14 cellular contexts compared by ENCODE assay signal in genomic region chr3:140859592-140860336, GRCh38.
A peak's percentile ranks its signal among the peaks of the same experiment; 100 is the strongest.
DNase-seq lines count a peak whose midpoint lies in the region; FAIRE-seq and TF ChIP-seq lines count a peak whose summit lies in the region.
"Had no signal": no experiment of that assay in that cellular context is flagged by ENCODE, and none has a peak within 500 bp of the region (broad histone marks: within the 10 kb centered on the region; RNA-seq: fewer than 3 reads in every experiment).

No MANE protein-coding gene starts in this region.

- TF ChIP-seq CTCF in GM12865 (IDR thresholded peaks at IDR 0.05; ENCODE audit: insufficient read depth, low read depth, low read length, missing control alignments) (no peak), fibroblast of villous mesenchyme (IDR thresholded peaks at IDR 0.05; ENCODE audit: insufficient read depth, low read depth, low read length) (no peak)

- H3K4me1 Mint-ChIP-seq in activated CD4-positive, alpha-beta T cell treated with anti-CD3 and anti-CD28 coated beads, Interleukin-2, amount 10 ng/mL, durations not matched to agents 24 days and 14 days: no peaks in the 10 kb centered on the region
- H3K4me1 Mint-ChIP-seq: activated CD4-positive, alpha-beta memory T cell treated with anti-CD3 and anti-CD28 coated beads, Interleukin-2, amount 10 ng/mL, durations not matched to agents 7 days and 5 days had no signal

- no peak for TF ChIP-seq RAD21 in Ishikawa (IDR thresholded peaks at IDR 0.05; ENCODE audit: low read depth)

- peaks cover 9% of the 10 kb centered on the region for H3K27me3 Mint-ChIP-seq in activated CD4-positive, alpha-beta T cell treated with anti-CD3 and anti-CD28 coated beads, Interleukin-2, amount 10 ng/mL, durations not matched to agents 24 days and 14 days

- no peak overlapping the region for H3K4me3 Mint-ChIP-seq in activated CD4-positive, alpha-beta T cell treated with anti-CD3 and anti-CD28 coated beads, Interleukin-2, amount 10 ng/mL, durations not matched to agents 24 days and 14 days
- H3K4me3 Mint-ChIP-seq: activated CD4-positive, alpha-beta memory T cell treated with anti-CD3 and anti-CD28 coated beads, Interleukin-2, amount 10 ng/mL, durations not matched to agents 7 days and 5 days had no signal

- H3K4me3 ChIP-seq in GM12865 (ENCODE audit: low read depth, low read length) (no peak overlapping the region), fibroblast of villous mesenchyme (ENCODE audit: low read depth, low read length) (no peak overlapping the region)
- H3K4me3 ChIP-seq: ovary had no signal

- peak; percentile 11; the same call in 1 of the 2 replicates for TF ChIP-seq EP300 in Ishikawa (IDR thresholded peaks at IDR 0.05; ENCODE audit: borderline replicate concordance)

- FAIRE-seq in RCC 7860 (lab: Jason Lieb, UNC): no peak

- H3K27ac Mint-ChIP-seq in activated CD4-positive, alpha-beta T cell treated with anti-CD3 and anti-CD28 coated beads, Interleukin-2, amount 10 ng/mL, durations not matched to agents 24 days and 14 days: no peak overlapping the region
- H3K27ac Mint-ChIP-seq: activated CD4-positive, alpha-beta memory T cell treated with anti-CD3 and anti-CD28 coated beads, Interleukin-2, amount 10 ng/mL, durations not matched to agents 7 days and 5 days had no signal

- DNase-seq in GM12865 (ENCODE audit: low read depth): peak; percentile 59
- peak; percentile 65 for DNase-seq in NCI-H69 (lab: John Stamatoyannopoulos, UW)
- peak; percentile 6 for DNase-seq in fibroblast of villous mesenchyme (ENCODE audit: low read depth)
- DNase-seq in pons (ENCODE audit: low spot score): no peak
- DNase-seq in activated effector memory CD4-positive, alpha-beta T cell treated with Interleukin-2 at 50 U/mL for 16 hours: no peak
- DNase-seq in activated CD4-positive, alpha-beta T cell treated with anti-CD3 and anti-CD28 coated beads, Interleukin-2, amount 10 ng/mL, durations not matched to agents 24 days and 14 days: no peak
- no peak for DNase-seq in RCC 7860 (ENCODE audit: low spot score)
- DNase-seq: activated CD4-positive, alpha-beta memory T cell treated with anti-CD3 and anti-CD28 coated beads, Interleukin-2, amount 10 ng/mL, durations not matched to agents 7 days and 5 days; activated naive CD4-positive, alpha-beta T cell treated with anti-CD3 and anti-CD28 coated beads, Interleukin-2, amount 50 U/mL, for 16 hours; central memory CD4-positive, alpha-beta T cell; NCI-H1048; ovary; T1000 had no signal

- H3K36me3 Mint-ChIP-seq in activated CD4-positive, alpha-beta T cell treated with anti-CD3 and anti-CD28 coated beads, Interleukin-2, amount 10 ng/mL, durations not matched to agents 24 days and 14 days (ENCODE audit: low read depth): no peaks in the 10 kb centered on the region

- intact Hi-C loops in activated CD4-positive, alpha-beta T cell treated with anti-CD3 and anti-CD28 coated beads, Interleukin-2, amount 10 ng/mL, durations not matched to agents 24 days and 14 days (cut with micrococcal nuclease): loop anchor here (5.0 kb wide), 1 partner anchor 732 kb away; no protein-coding TSS in a partner anchor

- no peaks in the 10 kb centered on the region for H3K9me3 Mint-ChIP-seq in activated CD4-positive, alpha-beta T cell treated with anti-CD3 and anti-CD28 coated beads, Interleukin-2, amount 10 ng/mL, durations not matched to agents 24 days and 14 days
- H3K9me3 Mint-ChIP-seq: activated CD4-positive, alpha-beta memory T cell treated with anti-CD3 and anti-CD28 coated beads, Interleukin-2, amount 10 ng/mL, durations not matched to agents 7 days and 5 days had no signal

TF ChIP-seq in Ishikawa, 13 proteins besides CTCF, POLR2A, EP300 and RAD21:
- TF ChIP-seq TCF12 (IDR thresholded peaks at IDR 0.05; ENCODE audit: low read depth) (no peak), CEBPB (IDR thresholded peaks at IDR 0.05) (peak; percentile 65), EGR1 (IDR thresholded peaks at IDR 0.05) (no peak)

Comparison
In these comparisons a context has a peak if more than half of its experiments do, and no peak if none do; other contexts are left out.
1. DNase-seq: peak in GM12865 (single experiment), NCI-H69 (single experiment) and fibroblast of villous mesenchyme (single experiment); none in pons (single experiment), activated effector memory CD4-positive, alpha-beta T cell treated with Interleukin-2 at 50 U/mL for 16 hours (single experiment), activated CD4-positive, alpha-beta T cell treated with anti-CD3 and anti-CD28 coated beads, Interleukin-2, amount 10 ng/mL, durations not matched to agents 24 days and 14 days (single experiment) and RCC 7860 (single experiment).